In the genomic region with DNA sequence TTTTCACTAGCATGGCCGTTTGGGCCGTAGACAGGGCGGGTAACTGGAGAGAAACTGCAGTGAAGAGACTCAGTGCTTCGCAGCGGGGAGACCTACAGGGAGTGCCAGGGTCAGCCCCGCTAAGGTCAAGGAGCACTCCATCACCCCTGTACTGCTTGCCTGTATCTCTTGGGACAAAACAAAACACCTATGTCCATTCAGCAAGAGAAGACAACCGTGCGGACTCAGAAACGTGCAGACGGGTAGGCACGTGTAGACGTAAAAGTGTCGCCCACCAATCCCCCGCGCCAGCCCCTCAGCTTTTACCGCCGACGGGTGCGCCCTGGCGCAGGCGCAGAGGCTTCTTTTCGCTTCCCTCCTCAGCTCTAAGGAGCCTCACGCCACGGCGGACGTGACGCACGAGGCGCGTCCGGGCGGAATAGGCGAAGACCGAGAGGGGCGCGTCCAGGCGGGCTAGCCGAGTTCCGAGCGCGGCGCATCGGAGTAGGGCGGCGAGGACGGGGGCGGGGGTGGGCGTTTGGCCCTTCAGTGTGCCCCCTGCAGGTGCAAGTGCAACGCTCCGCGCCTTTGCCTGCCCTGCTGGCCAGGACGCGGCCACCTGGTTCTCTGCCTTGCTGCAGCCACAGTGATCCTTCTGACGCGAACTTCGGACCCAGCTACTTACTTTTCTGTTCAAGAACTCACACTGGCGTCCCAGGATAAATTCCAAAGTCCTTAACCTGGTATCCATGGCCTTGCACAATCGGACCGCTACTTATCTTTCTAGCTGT, we compare ENCODE assay signal across 8 cellular contexts. TPM values are rescaled to one million over a fixed set of nuclear protein-coding genes. Genes with fewer than 3 reads are reported as not detected.
DNase-seq lines count a peak whose midpoint lies in the region; ATAC-seq, FAIRE-seq and TF ChIP-seq lines count a peak whose summit lies in the region.

No MANE protein-coding gene starts in this region.

- H3K27me3 Mint-ChIP-seq in nephron (ENCODE audit: low read depth), result no peaks in the 10 kb centered on the region

- no peaks in the 10 kb centered on the region for H3K9me3 Mint-ChIP-seq in nephron

- in situ Hi-C loops in G401 (cut with HindIII; ENCODE audit: low sequenced_read_pairs), result no loop called here

- peak; percentile 67 for TF ChIP-seq POLR2A in H54 (IDR thresholded peaks at IDR 0.05; ENCODE audit: low read depth, low read length)

- ATAC-seq in stimulated activated naive CD8-positive, alpha-beta T cell treated with anti-CD3 and anti-CD28 coated beads, Interleukin-15, Interleukin-2, amounts not matched to agents 100 U/mL and 50 U/mL, for 24 hours, result peak; percentile 72

- peak overlapping the region; percentile 87 to 95 (median 92) for H3K4me3 Mint-ChIP-seq in nephron

- H3K27ac Mint-ChIP-seq in nephron, result peak overlapping the region; percentile 96 to 99 (median 97)

- TF ChIP-seq CTCF in LNCaP clone FGC (IDR thresholded peaks at IDR 0.05; ENCODE audit: control insufficient read depth, extremely low read depth, insufficient read depth), result peak; percentile 54
- TF ChIP-seq CTCF in fibroblast of pulmonary artery (IDR thresholded peaks at IDR 0.05; ENCODE audit: low read length, missing control alignments), result peak; percentile 40
- peak; percentile 53 to 73 (median 63) for TF ChIP-seq CTCF in nephron (IDR thresholded peaks at IDR 0.05; ENCODE audit: unreplicated experiment in 3 of 3)

- peaks cover 41% of the 10 kb centered on the region for H3K4me1 Mint-ChIP-seq in nephron

- peak; percentile 94 for DNase-seq in G401 (ENCODE audit: low spot score)
- peak; percentile 94 for DNase-seq in H54 (ENCODE audit: insufficient read length, low spot score)
- DNase-seq in LNCaP clone FGC (ENCODE audit: low read depth), result peak; percentile 61
- DNase-seq in RPMI8226, result peak; percentile 98
- DNase-seq in activated T-helper 9 cell treated with anti-CD3 and anti-CD28 coated beads, Interleukin-2, amount 50 U/mL, for 16 hours (ENCODE audit: low read depth), result peak; percentile 93
- peak; percentile 95 for DNase-seq in fibroblast of pulmonary artery (ENCODE audit: low read depth)
- peak; percentile 97 for DNase-seq in stimulated activated naive CD8-positive, alpha-beta T cell treated with anti-CD3 and anti-CD28 coated beads, Interleukin-15, Interleukin-2, amounts not matched to agents 100 U/mL and 50 U/mL, for 24 hours

- H3K36me3 Mint-ChIP-seq in nephron (ENCODE audit: low read depth), result no peaks in the 10 kb centered on the region

- peak overlapping the region; percentile 84 for H3K4me3 ChIP-seq in LNCaP clone FGC (ENCODE audit: low read depth, low read length)
- H3K4me3 ChIP-seq in fibroblast of pulmonary artery (replicated peaks; ENCODE audit: low read depth, low read length), result peak overlapping the region; percentile 78

- peak; percentile 71 for FAIRE-seq in H54 (lab: Jason Lieb, UNC)

RNA-seq across cellular contexts. Expression of a gene that starts 3.3 kb away (rescaled TPM):
- total RNA-seq in G401 (2014; rRNA removed; shearing (Covaris generic)), result 5.0 and 22.0 TPM in 2 replicates

Comparison
In these comparisons a context has a peak if more than half of its experiments do, and no peak if none do; other contexts are left out.
1. Peak in every context shown above with its lines: DNase-seq, ATAC-seq and H3K4me3 ChIP-seq.